Comparison of ENCODE assay signal across 19 cellular contexts in genomic region chr2:144465723-144466122, GRCh38.
"Had no signal": no experiment of that assay in that cellular context is flagged by ENCODE, and none has a peak within 500 bp of the region (broad histone marks: within the 10 kb centered on the region; RNA-seq: fewer than 3 reads in every experiment).

No MANE protein-coding gene starts in this region.

- H3K4me3 Mint-ChIP-seq: activated naive CD8-positive, alpha-beta T cell; activated T-cell treated with anti-CD3 and anti-CD28 coated beads, Interleukin-2, amount 50 U/mL, for 24 hours; dendritic cell treated with granulocyte-macrophage colony-stimulating factor and Interleukin-4, amounts not matched to agents 40 ng/mL and 50 ng/mL, for 4 days; mesothelial cell of epicardium; naive thymus-derived CD8-positive, alpha-beta T cell; stimulated activated memory B cell treated with anti-CD40 and anti-IgM and Interleukin-4, amounts not matched to agents 10 μg/mL and 1 μg/mL and 100 μg/mL, for 72 hours; WTC11 had no signal

- H3K27me3 Mint-ChIP-seq: dendritic cell treated with granulocyte-macrophage colony-stimulating factor and Interleukin-4, amounts not matched to agents 40 ng/mL and 50 ng/mL, for 4 days; stimulated activated memory B cell treated with anti-CD40 and anti-IgM and Interleukin-4, amounts not matched to agents 10 μg/mL and 1 μg/mL and 100 μg/mL, for 72 hours had no signal

- H3K36me3 Mint-ChIP-seq: activated naive CD8-positive, alpha-beta T cell; naive thymus-derived CD8-positive, alpha-beta T cell; WTC11 had no signal

- H3K9me3 Mint-ChIP-seq: activated T-cell treated with anti-CD3 and anti-CD28 coated beads, Interleukin-2, amount 50 U/mL, for 24 hours; activated T-helper 2 cell treated with anti-CD3 and anti-CD28 coated beads, Interferon-gamma antibody, Interleukin-2, Interleukin-4, amounts not matched to agents 10 μg/mL and 5 μg/mL and 100 μg/mL, durations not matched to agents 14 hours and 24 hours and 36 hours; dendritic cell treated with granulocyte-macrophage colony-stimulating factor and Interleukin-4, amounts not matched to agents 40 ng/mL and 50 ng/mL, for 4 days; mesothelial cell of epicardium; naive thymus-derived CD8-positive, alpha-beta T cell; stimulated activated memory B cell treated with anti-CD40 and anti-IgM and Interleukin-4, amounts not matched to agents 10 μg/mL and 1 μg/mL and 100 μg/mL, for 72 hours; WTC11 had no signal

- DNase-seq: activated naive CD4-positive, alpha-beta T cell; activated T-cell treated with anti-CD3 and anti-CD28 coated beads, Interleukin-2, amount 50 U/mL, for 24 hours; adrenal gland; effector CD8-positive, alpha-beta T cell; foreskin melanocyte; left lung; naive thymus-derived CD8-positive, alpha-beta T cell; right lobe of liver; stimulated activated CD4-positive, alpha-beta T cell treated with anti-CD3 and anti-CD28 coated beads, Interleukin-2, amount 100 ng/mL, for 24 hours; stomach; T-helper 9 cell; testis; upper lobe of left lung had no signal

- H3K27ac Mint-ChIP-seq: activated naive CD8-positive, alpha-beta T cell; activated T-cell treated with anti-CD3 and anti-CD28 coated beads, Interleukin-2, amount 50 U/mL, for 24 hours; activated T-helper 2 cell treated with anti-CD3 and anti-CD28 coated beads, Interferon-gamma antibody, Interleukin-2, Interleukin-4, amounts not matched to agents 10 μg/mL and 5 μg/mL and 100 μg/mL, durations not matched to agents 14 hours and 24 hours and 36 hours; dendritic cell treated with granulocyte-macrophage colony-stimulating factor and Interleukin-4, amounts not matched to agents 40 ng/mL and 50 ng/mL, for 4 days; stimulated activated memory B cell treated with anti-CD40 and anti-IgM and Interleukin-4, amounts not matched to agents 10 μg/mL and 1 μg/mL and 100 μg/mL, for 72 hours; WTC11 had no signal
